8 cellular contexts compared by ENCODE assay signal in genomic region chr11:6474423-6474792, GRCh38. TPM values are rescaled to one million over a fixed set of nuclear protein-coding genes. Genes with fewer than 3 reads are reported as not detected.
DNase-seq lines count a peak whose midpoint lies in the region; ATAC-seq and TF ChIP-seq lines count a peak whose summit lies in the region.

No MANE protein-coding gene starts in this region.

- peaks cover 19% of the 10 kb centered on the region for H3K4me1 Mint-ChIP-seq in mesothelial cell of epicardium

- H3K36me3 ChIP-seq in heart right ventricle (peaks cover 0 to 33% (median 25%) of the 10 kb centered on the region in 9 donors), breast epithelium (no peaks in the 10 kb centered on the region), uterus (no peaks in the 10 kb centered on the region)

- H3K4me1 ChIP-seq in heart right ventricle (peaks cover 0 to 33% (median 21%) of the 10 kb centered on the region in 9 donors), breast epithelium (peaks cover 11 to 13% of the 10 kb centered on the region in 2 donors), uterus (peaks cover 0 to 6% of the 10 kb centered on the region in 2 donors)

- DNase-seq in heart right ventricle (no peak), left cardiac atrium (no peak), breast epithelium (ENCODE audit: low spot score in 2 of 2) (no peak), mesothelial cell of epicardium (ENCODE audit: low spot score in 2 of 2, unreplicated experiment in 2 of 2) (no peak), uterus (no peak), SK-N-DZ (ENCODE audit: low spot score) (no peak), NCI-H2171 treated with DMSO at 0.1 percent for 48 hours (lab: John Stamatoyannopoulos, UW) (no peak)

- peak overlapping the region; percentile 84 for H3K4me3 Mint-ChIP-seq in mesothelial cell of epicardium

- no peak for TF ChIP-seq CTCF in heart right ventricle (IDR thresholded peaks at IDR 0.05)
- TF ChIP-seq CTCF in breast epithelium (IDR thresholded peaks at IDR 0.05), result no peak
- no peak for TF ChIP-seq CTCF in mesothelial cell of epicardium (IDR thresholded peaks at IDR 0.05; ENCODE audit: unreplicated experiment)
- no peak for TF ChIP-seq CTCF in uterus (IDR thresholded peaks at IDR 0.05)

- TF ChIP-seq POLR2A in breast epithelium (IDR thresholded peaks at IDR 0.05) (no peak), uterus (IDR thresholded peaks at IDR 0.05) (no peak)

- H3K9me3 ChIP-seq in heart right ventricle (no peaks in the 10 kb centered on the region), breast epithelium (no peaks in the 10 kb centered on the region), uterus (no peaks in the 10 kb centered on the region)

- WGBS in heart right ventricle, 2 donors, result 41 to 45% methylated on average over 6 of the region's 6 CpGs

- H3K4me3 ChIP-seq in heart right ventricle, result peak overlapping the region; percentile 53 to 97 (median 90)
- peak overlapping the region; percentile 75 to 89 (median 79) for H3K4me3 ChIP-seq in breast epithelium
- H3K4me3 ChIP-seq in uterus, result peak overlapping the region; percentile 44 to 86

- H3K9me3 Mint-ChIP-seq in mesothelial cell of epicardium, result no peaks in the 10 kb centered on the region

- ATAC-seq in heart right ventricle (no peak), left cardiac atrium (no peak), HG02610 (IDR thresholded peaks at IDR 0.05; ENCODE audit: unreplicated experiment) (no peak)

- no peaks in the 10 kb centered on the region for H3K27me3 Mint-ChIP-seq in mesothelial cell of epicardium (ENCODE audit: low read depth)

- H3K27ac ChIP-seq in heart right ventricle, result peak overlapping the region; percentile 74 to 98 (median 94)
- peak overlapping the region; percentile 97 to 98 for H3K27ac ChIP-seq in breast epithelium
- H3K27ac ChIP-seq in uterus, result peak overlapping the region; percentile 95 to 96

- intact Hi-C loops in heart right ventricle (cut with DNase I), result loop anchor here in 1 of 10 donors (1.0 kb wide), 1 partner anchor 84 kb away; the partner anchor contains the start of gene SMPD1
- intact Hi-C loops in left cardiac atrium (cut with DNase I), result loop anchor here in 1 of 2 donors (10.0 kb wide), 1 partner anchor 240 kb away; the partner anchor contains the start of genes CNGA4 and FHIP1B
- intact Hi-C loops in breast epithelium (cut with DNase I; ENCODE audit: low total_unique reads), result loop anchor here (5.0 kb wide), 1 partner anchor 587 kb away; no protein-coding TSS in a partner anchor
- intact Hi-C loops in uterus (cut with DNase I; ENCODE audit: low total_unique reads), result no loop called here

- peak overlapping the region; percentile 97 for H3K27ac Mint-ChIP-seq in mesothelial cell of epicardium

- H3K27me3 ChIP-seq in heart right ventricle, result no peaks in the 10 kb centered on the region
- no peaks in the 10 kb centered on the region for H3K27me3 ChIP-seq in breast epithelium
- no peaks in the 10 kb centered on the region for H3K27me3 ChIP-seq in uterus

- peaks cover 10% of the 10 kb centered on the region for H3K36me3 Mint-ChIP-seq in mesothelial cell of epicardium

RNA-seq across cellular contexts. Expression of gene TRIM3, which starts 0.7 kb away (rescaled TPM):
- total RNA-seq in heart right ventricle (10 to 100 TPM in 3 of 10 donors, 1 to 10 TPM in 7; 6.3 to 12.7 (median 8.7) TPM), left cardiac atrium (10 to 100 TPM; 10.6 to 14.5 TPM), breast epithelium (10 to 100 TPM; 21.6 to 43.9 (median 32.6) TPM), mesothelial cell of epicardium (25.9 to 30.3 TPM (median 26.5 TPM) in 3 replicates), uterus (10 to 100 TPM in 3 of 4 donors, 1 to 10 TPM in 1; 9.5 to 42.4 (median 29.6) TPM)
- polyA plus RNA-seq in heart right ventricle, result 10 to 100 TPM; 14.5 to 14.6 TPM
- 20.6 and 27.3 TPM in 2 replicates for polyA plus RNA-seq in SK-N-DZ (2014; cell fraction: cytosol; rRNA removed)
- 121 and 143 TPM in 2 replicates for polyA plus RNA-seq in SK-N-DZ (2014; cell fraction: nucleus; rRNA removed)

RNA-seq across cellular contexts. Expression of gene ARFIP2, which starts 6.7 kb away (rescaled TPM):
- 10 to 100 TPM; 12.4 to 23.0 (median 14.8) TPM for total RNA-seq in heart right ventricle
- polyA plus RNA-seq in heart right ventricle, result 10 to 100 TPM; 16.2 to 36.8 TPM
- 10 to 100 TPM; 18.6 to 32.6 TPM for total RNA-seq in left cardiac atrium
- 100 to 1,000 TPM in 2 of 3 donors, 10 to 100 TPM in 1; 40.0 to 129 (median 121) TPM for total RNA-seq in breast epithelium
- total RNA-seq in mesothelial cell of epicardium, result 72.2 to 73.1 TPM (median 72.3 TPM) in 3 replicates
- total RNA-seq in uterus, result 10 to 100 TPM; 34.4 to 58.5 (median 51.8) TPM
- 53.2 and 57.3 TPM in 2 replicates for polyA plus RNA-seq in SK-N-DZ (2014; cell fraction: cytosol; rRNA removed)
- polyA plus RNA-seq in SK-N-DZ (2014; cell fraction: nucleus; rRNA removed), result 117 and 126 TPM in 2 replicates

RNA-seq across cellular contexts. Expression of gene TIMM10B, which starts 6.9 kb away (rescaled TPM):
- total RNA-seq in heart right ventricle (10 to 100 TPM; 13.8 to 21.6 (median 17.5) TPM), left cardiac atrium (10 to 100 TPM; 19.9 to 33.0 TPM), breast epithelium (10 to 100 TPM; 30.7 to 49.2 (median 39.3) TPM), mesothelial cell of epicardium (34.0 to 37.2 TPM (median 36.4 TPM) in 3 replicates), uterus (10 to 100 TPM in 3 of 4 donors, 1 to 10 TPM in 1; 7.9 to 40.7 (median 28.4) TPM)
- polyA plus RNA-seq in heart right ventricle, result 10 to 100 TPM; 10.0 to 16.3 TPM
- 36.1 and 40.7 TPM in 2 replicates for polyA plus RNA-seq in SK-N-DZ (2014; cell fraction: cytosol; rRNA removed)
- 35.2 and 39.5 TPM in 2 replicates for polyA plus RNA-seq in SK-N-DZ (2014; cell fraction: nucleus; rRNA removed)

RNA-seq across cellular contexts. Expression of gene DNHD1, which starts 22.7 kb away (rescaled TPM):
- 1 to 10 TPM; 3.4 to 7.8 (median 6.5) TPM for total RNA-seq in heart right ventricle
- 10 to 100 TPM in 1 of 2 donors, 1 to 10 TPM in 1; 1.7 to 13.8 TPM for polyA plus RNA-seq in heart right ventricle
- total RNA-seq in left cardiac atrium, result 1 to 10 TPM; 4.4 to 7.6 TPM
- 10 to 100 TPM; 12.3 to 21.6 (median 14.9) TPM for total RNA-seq in breast epithelium
- total RNA-seq in mesothelial cell of epicardium, result 14.3 to 17.3 TPM (median 16.7 TPM) in 3 replicates
- 10 to 100 TPM in 3 of 4 donors, 1 to 10 TPM in 1; 9.4 to 32.5 (median 22.5) TPM for total RNA-seq in uterus
- 1.8 and 5.8 TPM in 2 replicates for polyA plus RNA-seq in SK-N-DZ (2014; cell fraction: cytosol; rRNA removed)
- 18.9 and 35.9 TPM in 2 replicates for polyA plus RNA-seq in SK-N-DZ (2014; cell fraction: nucleus; rRNA removed)

RNA-seq across cellular contexts. Expression of gene HPX, which starts 33.6 kb away (rescaled TPM):
- total RNA-seq in heart right ventricle, result under 1 TPM in 5 of 10 donors, not detected in 5; 0.33 to 0.55 (median 0.40) TPM
- polyA plus RNA-seq in heart right ventricle, result under 1 TPM; 0.22 to 0.73 TPM
- 1 to 10 TPM in 1 of 2 donors, under 1 TPM in 1; 0.38 to 1.0 TPM for total RNA-seq in left cardiac atrium
- total RNA-seq in breast epithelium, result 10 to 100 TPM in 2 of 3 donors, under 1 TPM in 1; 0.96 to 25.2 (median 12.9) TPM
- 5.2 to 9.9 TPM (median 9.5 TPM) in 3 replicates for total RNA-seq in mesothelial cell of epicardium
- 10 to 100 TPM in 1 of 4 donors, 1 to 10 TPM in 1, under 1 TPM in 1, not detected in 1; 0.29 to 28.6 (median 1.1) TPM for total RNA-seq in uterus
- 1.9 and 3.7 TPM in 2 replicates for polyA plus RNA-seq in SK-N-DZ (2014; cell fraction: cytosol; rRNA removed)
- 2.2 and 6.6 TPM in 2 replicates for polyA plus RNA-seq in SK-N-DZ (2014; cell fraction: nucleus; rRNA removed)
